Comparison of ENCODE assay signal across 8 cellular contexts in the genomic region with DNA sequence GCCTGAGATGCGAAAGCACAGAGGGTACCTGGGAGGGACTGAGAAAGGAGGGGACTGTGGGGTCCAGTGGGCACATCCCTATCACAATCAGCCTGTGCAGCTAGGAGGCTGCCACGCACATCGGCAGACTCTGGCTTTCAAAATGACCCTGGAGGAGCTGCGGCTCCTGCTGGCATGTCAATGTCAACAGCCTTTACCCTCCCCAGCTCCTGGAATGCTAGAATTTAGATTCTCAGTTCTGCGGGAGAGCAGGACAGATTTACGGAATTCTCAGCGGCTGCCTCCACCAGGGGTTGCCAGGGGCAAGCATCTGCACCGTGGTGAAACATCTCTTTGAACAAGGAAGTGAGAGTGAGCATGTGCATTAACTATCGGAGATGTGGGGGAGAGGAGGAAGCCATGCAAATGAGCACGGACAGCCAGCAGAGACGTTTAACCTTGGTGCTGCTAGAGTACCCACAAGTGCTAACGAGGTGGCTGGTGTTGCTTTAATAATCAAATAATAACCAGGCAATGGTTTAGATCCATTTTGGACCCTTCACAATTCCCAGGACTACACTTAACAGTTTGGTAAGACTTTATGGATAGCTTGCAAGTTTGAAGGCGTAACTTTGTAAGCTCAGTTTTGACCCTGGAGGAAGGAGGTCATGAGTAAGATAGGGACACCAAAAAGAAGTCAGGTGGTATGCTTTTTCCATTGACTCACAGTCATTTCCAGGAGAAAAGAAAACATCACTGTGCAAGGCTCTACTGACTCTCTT. TPM values are rescaled to one million over a fixed set of nuclear protein-coding genes. Genes with fewer than 3 reads are reported as not detected.
DNase-seq lines count a peak whose midpoint lies in the region; ATAC-seq and TF ChIP-seq lines count a peak whose summit lies in the region.

No MANE protein-coding gene starts in this region.

- peak; percentile 57 for TF ChIP-seq POLR2A in GM18505 (IDR thresholded peaks at IDR 0.05; ENCODE audit: borderline replicate concordance, extremely low read depth, insufficient read depth, insufficient read length)

- H3K4me2 ChIP-seq in OCI-LY3 (ENCODE audit: low read length): peak overlapping the region; percentile 98

- H3K9ac ChIP-seq in OCI-LY3 (ENCODE audit: low read length): peak overlapping the region; percentile 60

- peak overlapping the region; percentile 76 for H3K4me3 Mint-ChIP-seq in activated naive CD4-positive, alpha-beta T cell treated with anti-CD3 and anti-CD28 coated beads for 36 hours

- peak overlapping the region; percentile 86 for H3K27ac Mint-ChIP-seq in activated naive CD4-positive, alpha-beta T cell treated with anti-CD3 and anti-CD28 coated beads for 36 hours

- DNase-seq in activated naive CD4-positive, alpha-beta T cell treated with anti-CD3 and anti-CD28 coated beads for 36 hours: peak; percentile 72
- peak; percentile 74 for DNase-seq in islet precursor cell
- peak; percentile 31 to 47 for DNase-seq in stimulated activated CD4-positive, alpha-beta T cell treated with anti-CD3 and anti-CD28 coated beads, Interleukin-2, amount 100 ng/mL, for 48 hours
- no peak for DNase-seq in NCI-H524 (lab: John Stamatoyannopoulos, UW)
- DNase-seq in ACHN: no peak

- H4K20me1 ChIP-seq in OCI-LY3 (ENCODE audit: insufficient read depth, low read length): no peaks in the 10 kb centered on the region

- CTCF ChIA-PET in activated naive CD4-positive, alpha-beta T cell treated with anti-CD3 and anti-CD28 coated beads for 36 hours (lab: Charles Lee): interaction anchor here (0.5 to 3.5 kb wide), 16 partner anchors 14 to 1371 kb away, joined by 3 to 30 read pairs (median 4); no protein-coding TSS in a partner anchor

- TF ChIP-seq CTCF in OCI-LY3 (IDR thresholded peaks at IDR 0.05; ENCODE audit: low read depth, low read length): peak; percentile 45

- peaks cover 43% of the 10 kb centered on the region for H3K4me1 ChIP-seq in OCI-LY3 (ENCODE audit: low read length)

- no peaks in the 10 kb centered on the region for H3K79me2 ChIP-seq in OCI-LY3 (ENCODE audit: low read length)

- H3K36me3 Mint-ChIP-seq in activated naive CD4-positive, alpha-beta T cell treated with anti-CD3 and anti-CD28 coated beads for 36 hours (ENCODE audit: low read depth): peaks cover 2% of the 10 kb centered on the region

- H3K36me3 ChIP-seq in OCI-LY3 (replicated peaks; ENCODE audit: low read depth, low read length): peaks cover 7% of the 10 kb centered on the region

- peaks cover 10% of the 10 kb centered on the region; the same call in 1 of the 2 replicates for H3K9me3 ChIP-seq in OCI-LY3 (ENCODE audit: insufficient read depth, low read length)

- peaks cover 2% of the 10 kb centered on the region for H3K9me3 Mint-ChIP-seq in activated naive CD4-positive, alpha-beta T cell treated with anti-CD3 and anti-CD28 coated beads for 36 hours

- H3K27me3 Mint-ChIP-seq in activated naive CD4-positive, alpha-beta T cell treated with anti-CD3 and anti-CD28 coated beads for 36 hours (ENCODE audit: low read depth): no peaks in the 10 kb centered on the region

- H3K27ac ChIP-seq in OCI-LY3 (ENCODE audit: low read length): peak overlapping the region; percentile 83

- H2AFZ ChIP-seq in OCI-LY3 (ENCODE audit: low read depth, low read length): peak overlapping the region; percentile 71; the same call in 1 of the 2 replicates

- intact Hi-C loops in activated naive CD4-positive, alpha-beta T cell treated with anti-CD3 and anti-CD28 coated beads for 36 hours (cut with micrococcal nuclease): loop anchor here (1.0 to 2.0 kb wide), 6 partner anchors 23 to 144 kb away; no protein-coding TSS in a partner anchor

- peaks cover 39% of the 10 kb centered on the region for H3K4me1 Mint-ChIP-seq in activated naive CD4-positive, alpha-beta T cell treated with anti-CD3 and anti-CD28 coated beads for 36 hours (ENCODE audit: low read depth)

- H3K27me3 ChIP-seq in OCI-LY3 (ENCODE audit: low read depth, low read length): no peaks in the 10 kb centered on the region

- peak; percentile 89 for ATAC-seq in GM18505 (IDR thresholded peaks at IDR 0.05; ENCODE audit: unreplicated experiment)
- ATAC-seq in HG02759 (IDR thresholded peaks at IDR 0.05; ENCODE audit: unreplicated experiment): peak; percentile 94

- peak overlapping the region; percentile 76 for H3K4me3 ChIP-seq in OCI-LY3 (ENCODE audit: low read length)

- in situ Hi-C loops in ACHN (cut with HindIII; ENCODE audit: low pct_ligation_motif_present, low pct_unique_long_range_greater_than_20kb, low sequenced_read_pairs): no loop called here

RNA-seq across cellular contexts. Expression of gene XYLT1, which starts 54.1 kb away (rescaled TPM):
- total RNA-seq in activated naive CD4-positive, alpha-beta T cell treated with anti-CD3 and anti-CD28 coated beads for 36 hours: 1 to 10 TPM; 3.3 to 4.5 TPM

Comparison
In these comparisons a context has a peak if more than half of its experiments do, and no peak if none do; other contexts are left out.
1. DNase-seq: peak in activated naive CD4-positive, alpha-beta T cell treated with anti-CD3 and anti-CD28 coated beads for 36 hours (single experiment), islet precursor cell (single experiment) and stimulated activated CD4-positive, alpha-beta T cell treated with anti-CD3 and anti-CD28 coated beads, Interleukin-2, amount 100 ng/mL, for 48 hours (2 of 2); none in NCI-H524 (0 of 2) and ACHN (single experiment).